ENCODE assay signal across 13 cellular contexts in genomic region chr2:114022360-114023085, GRCh38.
A peak's percentile ranks its signal among the peaks of the same experiment; 100 is the strongest.
DNase-seq lines count a peak whose midpoint lies in the region; ATAC-seq, FAIRE-seq and TF ChIP-seq lines count a peak whose summit lies in the region.
"Had no signal": no experiment of that assay in that cellular context is flagged by ENCODE, and none has a peak within 500 bp of the region (broad histone marks: within the 10 kb centered on the region; RNA-seq: fewer than 3 reads in every experiment).

No MANE protein-coding gene starts in this region.

- no peaks in the 10 kb centered on the region for H3F3A ChIP-seq in SK-N-SH (replicated peaks; ENCODE audit: insufficient read depth)

- TF ChIP-seq EP300 in SK-N-SH (IDR thresholded peaks at IDR 0.05; ENCODE audit: borderline replicate concordance in 1 of 2, low read depth in 1 of 2, low read length in 1 of 2) = no peak

- FAIRE-seq in astrocyte (lab: Jason Lieb, UNC) = peak; percentile 80

- H3K9me2 ChIP-seq in SK-N-SH (no peaks in the 10 kb centered on the region), hepatocyte (replicated peaks; ENCODE audit: insufficient read depth) (no peaks in the 10 kb centered on the region)

- H3K27ac Mint-ChIP-seq in astrocyte (ENCODE audit: unreplicated experiment) = peak overlapping the region; percentile 93
- no peak overlapping the region for H3K27ac Mint-ChIP-seq in CD8-positive, alpha-beta T cell
- H3K27ac Mint-ChIP-seq: activated naive CD4-positive, alpha-beta T cell treated with anti-CD3 and anti-CD28 coated beads for 36 hours; stimulated activated naive CD8-positive, alpha-beta T cell treated with anti-CD3 and anti-CD28 coated beads, Interleukin-15, Interleukin-2, amounts not matched to agents 100 ng/mL and 50 ng/mL, for 24 hours had no signal

- CTCF ChIA-PET in SK-N-SH (lab: Yijun Ruan, JAX) = no interaction called here
- CTCF ChIA-PET in CD8-positive, alpha-beta T cell (lab: Charles Lee) = no interaction called here

- no peak for TF ChIP-seq CTCF in SK-N-SH (IDR thresholded peaks at IDR 0.05)
- no peak for TF ChIP-seq CTCF in astrocyte (IDR thresholded peaks at IDR 0.05; ENCODE audit: insufficient read depth, low read depth, low read length)
- no peak for TF ChIP-seq CTCF in hepatocyte (IDR thresholded peaks at IDR 0.05; ENCODE audit: poor library complexity)
- no peak for TF ChIP-seq CTCF in CD8-positive, alpha-beta T cell (IDR thresholded peaks at IDR 0.05)

- H3K4me1 ChIP-seq in SK-N-SH (ENCODE audit: control insufficient read depth in 1 of 2, insufficient read depth in 2 of 2, low read depth in 1 of 2, low read length in 1 of 2) (no peaks in the 10 kb centered on the region), astrocyte (ENCODE audit: insufficient read depth, low read length) (peaks cover 13% of the 10 kb centered on the region), hepatocyte (ENCODE audit: insufficient read depth) (peaks cover 3% of the 10 kb centered on the region)
- no peaks in the 10 kb centered on the region for H3K4me1 ChIP-seq in CD8-positive, alpha-beta T cell (ENCODE audit: insufficient read depth, low read length)

- intact Hi-C loops in CD8-positive, alpha-beta T cell (cut with DNase I, micrococcal nuclease) = no loop called here

- no peak overlapping the region for H2AFZ ChIP-seq in SK-N-SH (ENCODE audit: low read depth)
- no peak overlapping the region for H2AFZ ChIP-seq in astrocyte (ENCODE audit: low read depth, low read length)
- no peak overlapping the region for H2AFZ ChIP-seq in hepatocyte

- H3K79me2 ChIP-seq in SK-N-SH (ENCODE audit: insufficient read depth) (no peaks in the 10 kb centered on the region), astrocyte (ENCODE audit: insufficient read depth, low read length) (no peaks in the 10 kb centered on the region), hepatocyte (no peaks in the 10 kb centered on the region)

- peaks cover 3% of the 10 kb centered on the region for H3K36me3 Mint-ChIP-seq in astrocyte (ENCODE audit: low read depth, unreplicated experiment)
- H3K36me3 Mint-ChIP-seq in CD8-positive, alpha-beta T cell = no peaks in the 10 kb centered on the region

- H3K9ac ChIP-seq in SK-N-SH = no peak overlapping the region
- peak overlapping the region; percentile 53 for H3K9ac ChIP-seq in astrocyte (ENCODE audit: low read length)

- no peak overlapping the region for H3K4me3 ChIP-seq in SK-N-SH (ENCODE audit: low read depth in 2 of 2, low read length in 1 of 2)
- no peak overlapping the region for H3K4me3 ChIP-seq in astrocyte (ENCODE audit: insufficient read depth, low read depth, low read length)
- H3K4me3 ChIP-seq in hepatocyte = no peak overlapping the region
- no peak overlapping the region for H3K4me3 ChIP-seq in CD8-positive, alpha-beta T cell (ENCODE audit: low read depth, low read length)

- DNase-seq in SK-N-SH (no peak), astrocyte (ENCODE audit: low read depth) (peak; percentile 93), hepatocyte (ENCODE audit: low spot score) (peak; percentile 57), NCI-H1417 (lab: John Stamatoyannopoulos, UW) (no peak), T1000 (lab: John Stamatoyannopoulos, UW) (no peak)
- no peak for DNase-seq in CD8-positive, alpha-beta T cell
- DNase-seq: activated CD4-positive, CD25-positive, alpha-beta regulatory T cell; activated naive CD4-positive, alpha-beta T cell treated with anti-CD3 and anti-CD28 coated beads for 36 hours; NCI-H187 had no signal

- H3K27ac ChIP-seq in SK-N-SH (ENCODE audit: low read depth in 2 of 2, low read length in 1 of 2) (no peak overlapping the region; a peak in 1 of 4 replicates), astrocyte (ENCODE audit: low read depth, low read length) (peak overlapping the region; percentile 89), hepatocyte (peak overlapping the region; percentile 89)
- H3K27ac ChIP-seq in CD8-positive, alpha-beta T cell (ENCODE audit: low read depth, low read length) = no peak overlapping the region
- H3K27ac ChIP-seq: 22Rv1 had no signal

- H4K20me1 ChIP-seq in SK-N-SH (ENCODE audit: insufficient read depth) (no peaks in the 10 kb centered on the region), astrocyte (ENCODE audit: insufficient read depth, low read length) (no peaks in the 10 kb centered on the region), hepatocyte (ENCODE audit: insufficient read depth, poor library complexity, severe bottlenecking) (no peaks in the 10 kb centered on the region)

- H3K27me3 Mint-ChIP-seq in astrocyte (ENCODE audit: low read depth, unreplicated experiment) = no peaks in the 10 kb centered on the region
- peaks cover 9% of the 10 kb centered on the region for H3K27me3 Mint-ChIP-seq in CD8-positive, alpha-beta T cell (ENCODE audit: low read depth)

- H3K4me2 ChIP-seq in SK-N-SH = no peak overlapping the region
- H3K4me2 ChIP-seq in astrocyte (ENCODE audit: low read length) = peak overlapping the region; percentile 65
- H3K4me2 ChIP-seq in hepatocyte = no peak overlapping the region

- POLR2A ChIA-PET in SK-N-SH (lab: Yijun Ruan, JAX) = no interaction called here
- POLR2A ChIA-PET in CD8-positive, alpha-beta T cell (lab: Charles Lee) = no interaction called here

- no peaks in the 10 kb centered on the region for H3K27me3 ChIP-seq in SK-N-SH (ENCODE audit: insufficient read depth)
- no peaks in the 10 kb centered on the region for H3K27me3 ChIP-seq in astrocyte (ENCODE audit: insufficient read depth, low read length)
- H3K27me3 ChIP-seq in hepatocyte = no peaks in the 10 kb centered on the region
- no peaks in the 10 kb centered on the region for H3K27me3 ChIP-seq in CD8-positive, alpha-beta T cell (ENCODE audit: insufficient read depth, low read length)

- no peaks in the 10 kb centered on the region for H3K36me3 ChIP-seq in SK-N-SH (replicated peaks in 1 of 2; ENCODE audit: control insufficient read depth in 1 of 2, insufficient read depth in 2 of 2, low read length in 1 of 2)
- H3K36me3 ChIP-seq in astrocyte (ENCODE audit: insufficient read depth, low read length) = no peaks in the 10 kb centered on the region
- no peaks in the 10 kb centered on the region for H3K36me3 ChIP-seq in hepatocyte (replicated peaks; ENCODE audit: insufficient read depth, low read depth)
- H3K36me3 ChIP-seq in CD8-positive, alpha-beta T cell (ENCODE audit: insufficient read depth, low read length) = no peaks in the 10 kb centered on the region

- ATAC-seq in SK-N-SH treated with all-trans-retinoic acid at 6 μM for 48 hours (no peak), HG02885 (IDR thresholded peaks at IDR 0.05; ENCODE audit: poor library complexity, unreplicated experiment) (no peak)
- no peak for ATAC-seq in CD8-positive, alpha-beta T cell

- H3K9me3 ChIP-seq in SK-N-SH (no peaks in the 10 kb centered on the region), astrocyte (ENCODE audit: insufficient read depth, low read depth, low read length) (no peaks in the 10 kb centered on the region), hepatocyte (ENCODE audit: low read depth) (no peaks in the 10 kb centered on the region)
- H3K9me3 ChIP-seq in CD8-positive, alpha-beta T cell (ENCODE audit: low read length) = no peaks in the 10 kb centered on the region

- no peak overlapping the region for H3K4me3 Mint-ChIP-seq in astrocyte (ENCODE audit: unreplicated experiment)
- H3K4me3 Mint-ChIP-seq in CD8-positive, alpha-beta T cell = no peak overlapping the region
- H3K4me3 Mint-ChIP-seq: activated naive CD4-positive, alpha-beta T cell treated with anti-CD3 and anti-CD28 coated beads for 36 hours; stimulated activated naive CD8-positive, alpha-beta T cell treated with anti-CD3 and anti-CD28 coated beads, Interleukin-15, Interleukin-2, amounts not matched to agents 100 ng/mL and 50 ng/mL, for 24 hours had no signal

- WGBS in SK-N-SH (ENCODE audit: low lambda C conversion rate) = 4% methylated on average over 4 of the region's 4 CpGs
- WGBS in hepatocyte (ENCODE audit: low lambda C conversion rate, missing lambda C conversion rate) = 66% methylated on average over 4 of the region's 4 CpGs

- TF ChIP-seq RAD21 in SK-N-SH (IDR thresholded peaks at IDR 0.05; ENCODE audit: low read length) = no peak

- peaks cover 7% of the 10 kb centered on the region for H3K9me3 Mint-ChIP-seq in astrocyte (ENCODE audit: unreplicated experiment)
- no peaks in the 10 kb centered on the region for H3K9me3 Mint-ChIP-seq in CD8-positive, alpha-beta T cell

- H3K4me1 Mint-ChIP-seq in astrocyte (ENCODE audit: low read depth, unreplicated experiment) = peaks cover 14% of the 10 kb centered on the region
- no peaks in the 10 kb centered on the region for H3K4me1 Mint-ChIP-seq in CD8-positive, alpha-beta T cell (ENCODE audit: low read depth)

TF ChIP-seq in SK-N-SH, 30 proteins besides CTCF, POLR2A, EP300 and RAD21:
- TF ChIP-seq CHD2 (IDR thresholded peaks at IDR 0.05; ENCODE audit: low read length, partially characterized antibody) = no peak
- peak; percentile 10; the same call in 1 of the 2 replicates for TF ChIP-seq FOSL2 (IDR thresholded peaks at IDR 0.05; ENCODE audit: borderline replicate concordance, low read depth)

TF ChIP-seq in SK-N-SH treated with all-trans-retinoic acid at 6 μM for 48 hours, 23 proteins besides CTCF, POLR2A, EP300 and RAD21 (continues in another document):
- TF ChIP-seq RARB (CRISPR knock-in tag; IDR thresholded peaks at IDR 0.05) = no peak
- TF ChIP-seq ESRRG (CRISPR knock-in tag; IDR thresholded peaks at IDR 0.05) = no peak
- TF ChIP-seq ZNF70 (CRISPR knock-in tag; IDR thresholded peaks at IDR 0.05) = no peak
- no peak for TF ChIP-seq OSR1 (CRISPR knock-in tag; IDR thresholded peaks at IDR 0.05)
- no peak for TF ChIP-seq ZC3H10 (CRISPR knock-in tag; IDR thresholded peaks at IDR 0.05)
- TF ChIP-seq ARNTL (CRISPR knock-in tag; IDR thresholded peaks at IDR 0.05; ENCODE audit: borderline replicate concordance, low read depth) = no peak
- TF ChIP-seq, protein P1, sequence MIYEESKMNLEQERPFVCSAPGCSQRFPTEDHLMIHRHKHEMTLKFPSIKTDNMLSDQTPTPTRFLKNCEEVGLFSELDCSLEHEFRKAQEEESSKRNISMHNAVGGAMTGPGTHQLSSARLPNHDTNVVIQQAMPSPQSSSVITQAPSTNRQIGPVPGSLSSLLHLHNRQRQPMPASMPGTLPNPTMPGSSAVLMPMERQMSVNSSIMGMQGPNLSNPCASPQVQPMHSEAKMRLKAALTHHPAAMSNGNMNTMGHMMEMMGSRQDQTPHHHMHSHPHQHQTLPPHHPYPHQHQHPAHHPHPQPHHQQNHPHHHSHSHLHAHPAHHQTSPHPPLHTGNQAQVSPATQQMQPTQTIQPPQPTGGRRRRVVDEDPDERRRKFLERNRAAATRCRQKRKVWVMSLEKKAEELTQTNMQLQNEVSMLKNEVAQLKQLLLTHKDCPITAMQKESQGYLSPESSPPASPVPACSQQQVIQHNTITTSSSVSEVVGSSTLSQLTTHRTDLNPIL (CRISPR knock-in tag; IDR thresholded peaks at IDR 0.05; ENCODE audit: low read depth) = no peak
- no peak for TF ChIP-seq TOX (CRISPR knock-in tag; IDR thresholded peaks at IDR 0.05; ENCODE audit: borderline replicate concordance)
- TF ChIP-seq CSDC2 (CRISPR knock-in tag; IDR thresholded peaks at IDR 0.05) = no peak
- TF ChIP-seq PPARA (CRISPR knock-in tag; IDR thresholded peaks at IDR 0.05; ENCODE audit: borderline replicate concordance) = no peak
- no peak for TF ChIP-seq ZFP30 (CRISPR knock-in tag; IDR thresholded peaks at IDR 0.05)
- no peak for TF ChIP-seq TCF4 (CRISPR knock-in tag; IDR thresholded peaks at IDR 0.05; ENCODE audit: borderline replicate concordance)
- TF ChIP-seq GLIS3 (CRISPR knock-in tag; IDR thresholded peaks at IDR 0.05) = no peak
- TF ChIP-seq ISL1 (CRISPR knock-in tag; IDR thresholded peaks at IDR 0.05) = no peak

Comparison
In these comparisons a context has a peak if more than half of its experiments do, and no peak if none do; other contexts are left out.
1. DNase-seq: peak in astrocyte (single experiment) and hepatocyte (single experiment); none in SK-N-SH (single experiment), CD8-positive, alpha-beta T cell (0 of 7), NCI-H1417 (0 of 3) and T1000 (single experiment).
2. H3K27ac ChIP-seq: peak in astrocyte (single experiment) and hepatocyte (single experiment); none in SK-N-SH (0 of 2) and CD8-positive, alpha-beta T cell (single experiment).